ENCODE assay signal across 24 cellular contexts in genomic region chr7:54188843-54189242, GRCh38.
"Had no signal": no experiment of that assay in that cellular context is flagged by ENCODE, and none has a peak within 500 bp of the region (broad histone marks: within the 10 kb centered on the region; RNA-seq: fewer than 3 reads in every experiment).

No MANE protein-coding gene starts in this region.

- H3K9me3 ChIP-seq: adrenal gland, body of pancreas, breast epithelium, Peyer's patch had no signal

- H3K36me3 ChIP-seq: adrenal gland, breast epithelium, Peyer's patch had no signal

- H3K4me1 Mint-ChIP-seq: activated CD4-positive, alpha-beta T cell treated with anti-CD3 and anti-CD28 coated beads for 36 hours had no signal

- H3K4me2 ChIP-seq: KMS-11 had no signal

- H3K27ac ChIP-seq: adrenal gland, body of pancreas, breast epithelium, KMS-11, Peyer's patch had no signal

- H3K27ac Mint-ChIP-seq: activated CD4-positive, alpha-beta memory T cell treated with anti-CD3 and anti-CD28 coated beads for 36 hours; activated CD4-positive, alpha-beta T cell treated with anti-CD3 and anti-CD28 coated beads for 36 hours; activated naive CD4-positive, alpha-beta T cell treated with anti-CD3 and anti-CD28 coated beads for 36 hours; activated naive CD4-positive, alpha-beta T cell treated with anti-CD3 and anti-CD28 coated beads, Interleukin-2, amount 50 U/mL, for 72 hours; activated T-helper 1 cell treated with anti-CD3 and anti-CD28 coated beads, Interleukin-12 subunit alpha, Interleukin-12 subunit beta, Interleukin-2, Interleukin-4 antibody, amounts not matched to agents 30 ng/mL and 10 ng/mL and 1 ng/mL, durations not matched to agents 14 hours and 24 hours and 36 hours had no signal

- H3K4me3 ChIP-seq: adrenal gland, body of pancreas, breast epithelium, Peyer's patch had no signal

- H3K27me3 ChIP-seq: adrenal gland, body of pancreas, breast epithelium, Peyer's patch had no signal

- DNase-seq: activated CD4-positive, alpha-beta memory T cell treated with anti-CD3 and anti-CD28 coated beads for 36 hours; activated CD4-positive, alpha-beta T cell treated with anti-CD3 and anti-CD28 coated beads for 36 hours; activated CD4-positive, alpha-beta T cell treated with anti-CD3 and anti-CD28 coated beads, Interleukin-2, amount 50 U/mL, for 1 hour; activated CD8-positive, alpha-beta memory T cell treated with anti-CD3 and anti-CD28 coated beads, Interleukin-2, amount 50 U/mL, for 4 hours; activated gamma-delta T cell treated with Interleukin-2 at 50 U/mL for 16 hours; activated naive CD4-positive, alpha-beta T cell treated with anti-CD3 and anti-CD28 coated beads for 36 hours; activated T-cell treated with anti-CD3 and anti-CD28 coated beads for 4 hours; activated T-cell treated with anti-CD3 and anti-CD28 coated beads, Interleukin-2, amount 50 U/mL, for 4 hours; adrenal gland; body of pancreas; NCI-H1105; NCI-H1417 treated with DMSO at 0.1 percent for 48 hours; NCI-H187 treated with DMSO at 0.1 percent for 48 hours; NCI-H2081; NCI-H345; NCI-H524 treated with DMSO at 0.1 percent for 48 hours; Peyer's patch; RPMI8226; SIG-M5; T1000 had no signal

- H3K36me3 Mint-ChIP-seq: activated CD4-positive, alpha-beta memory T cell treated with anti-CD3 and anti-CD28 coated beads for 36 hours had no signal

- H3K27me3 Mint-ChIP-seq: activated CD4-positive, alpha-beta memory T cell treated with anti-CD3 and anti-CD28 coated beads for 36 hours; activated CD4-positive, alpha-beta T cell treated with anti-CD3 and anti-CD28 coated beads for 36 hours had no signal

- H3K4me3 Mint-ChIP-seq: activated CD4-positive, alpha-beta memory T cell treated with anti-CD3 and anti-CD28 coated beads for 36 hours; activated CD4-positive, alpha-beta T cell treated with anti-CD3 and anti-CD28 coated beads for 36 hours; activated naive CD4-positive, alpha-beta T cell treated with anti-CD3 and anti-CD28 coated beads for 36 hours; activated T-cell treated with anti-CD3 and anti-CD28 coated beads, Interleukin-2, amount 50 U/mL, for 4 hours; activated T-helper 1 cell treated with anti-CD3 and anti-CD28 coated beads, Interleukin-12 subunit alpha, Interleukin-12 subunit beta, Interleukin-2, Interleukin-4 antibody, amounts not matched to agents 30 ng/mL and 10 ng/mL and 1 ng/mL, durations not matched to agents 14 hours and 24 hours and 36 hours had no signal

- H3K4me1 ChIP-seq: adrenal gland, body of pancreas, breast epithelium, Peyer's patch had no signal
